Comparison of ENCODE assay signal across 19 cellular contexts in the genomic region with DNA sequence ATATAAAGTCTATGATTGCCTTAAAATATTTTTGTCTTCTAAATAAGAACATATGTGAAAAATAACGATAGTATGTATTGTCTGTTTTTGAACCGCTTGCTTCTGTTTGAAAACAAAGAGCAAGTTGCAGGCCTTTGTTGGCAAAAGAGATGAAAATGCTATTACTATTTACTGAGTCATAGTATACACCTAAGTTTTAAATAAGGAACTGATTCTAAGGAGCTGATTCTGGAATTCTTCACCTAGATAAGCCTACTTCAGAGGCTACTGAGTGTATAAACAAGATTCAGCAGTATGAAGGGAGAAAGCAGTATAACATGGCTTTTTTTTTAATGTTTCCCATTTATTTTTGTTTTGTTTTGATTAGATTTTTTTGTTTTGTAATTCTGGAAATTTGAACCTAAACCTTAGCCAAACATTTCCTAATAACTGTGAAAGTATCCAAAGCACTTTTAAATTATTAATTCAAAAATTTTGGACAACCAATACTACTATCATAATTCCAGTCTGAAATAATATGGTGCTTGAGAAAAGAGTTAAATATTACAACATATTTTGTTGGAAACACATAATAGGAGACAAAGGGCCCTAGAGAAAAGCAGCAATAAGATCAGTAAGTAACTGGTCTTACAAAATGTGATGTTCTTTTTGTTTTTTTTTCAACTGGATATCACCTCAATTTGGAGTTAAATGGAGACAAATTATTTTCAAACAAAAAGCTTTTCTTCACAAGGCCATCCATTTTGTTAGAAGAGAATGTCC. TPM values are rescaled to one million over a fixed set of nuclear protein-coding genes. Genes with fewer than 3 reads are reported as not detected.
DNase-seq lines count a peak whose midpoint lies in the region; ATAC-seq, FAIRE-seq and TF ChIP-seq lines count a peak whose summit lies in the region.
"Had no signal": no experiment of that assay in that cellular context is flagged by ENCODE, and none has a peak within 500 bp of the region (broad histone marks: within the 10 kb centered on the region; RNA-seq: fewer than 3 reads in every experiment).

No MANE protein-coding gene starts in this region.

- no peaks in the 10 kb centered on the region for H3K27me3 ChIP-seq in ACC112 (ENCODE audit: insufficient read depth, low read length)
- H3K27me3 ChIP-seq in endothelial cell of umbilical vein (ENCODE audit: control insufficient read depth in 2 of 2, insufficient read depth in 2 of 2, low read length in 2 of 2): no peaks in the 10 kb centered on the region
- no peaks in the 10 kb centered on the region for H3K27me3 ChIP-seq in left lung
- H3K27me3 ChIP-seq in stomach: no peaks in the 10 kb centered on the region
- H3K27me3 ChIP-seq: neural progenitor cell had no signal

- POLR2A ChIA-PET in OCI-LY7 (lab: Charles Lee): interaction anchor here (0.6 to 2.8 kb wide), 7 partner anchors 9 to 111 kb away, joined by 3 to 17 read pairs (median 3); partner anchors contain the start of gene SRFBP1
- POLR2A ChIA-PET in endothelial cell of umbilical vein (lab: Charles Lee): no interaction called here

- H3K27ac ChIP-seq in ACC112 (ENCODE audit: low read depth, low read length) (peak overlapping the region; percentile 44), OCI-LY7 (ENCODE audit: low read depth, low read length, poor library complexity, severe bottlenecking) (no peak overlapping the region), endothelial cell of umbilical vein (ENCODE audit: insufficient read depth, low read depth, low read length) (peak overlapping the region; percentile 16), left lung (peak overlapping the region; percentile 11 to 15), stomach (peak overlapping the region in 1 of 5 donors; percentile 8)
- H3K27ac ChIP-seq: neural progenitor cell had no signal

- peaks cover 21% of the 10 kb centered on the region for H3K4me1 ChIP-seq in ACC112 (ENCODE audit: control insufficient read depth, insufficient read depth, low read length, unreplicated experiment)
- peaks cover 23% of the 10 kb centered on the region for H3K4me1 ChIP-seq in OCI-LY7 (ENCODE audit: insufficient read depth, low read length, poor library complexity, severe bottlenecking)
- H3K4me1 ChIP-seq in endothelial cell of umbilical vein (ENCODE audit: control insufficient read depth, extremely low read depth, insufficient read depth, low read length): peaks cover 18% of the 10 kb centered on the region
- H3K4me1 ChIP-seq in left lung: peaks cover 15 to 28% of the 10 kb centered on the region in 2 donors
- H3K4me1 ChIP-seq in stomach: peaks cover 5 to 29% (median 17%) of the 10 kb centered on the region in 4 donors
- H3K4me1 ChIP-seq: neural progenitor cell had no signal

- H3K4me2 ChIP-seq in OCI-LY7 (ENCODE audit: low read length) (peak overlapping the region; percentile 36; the same call in 1 of the 2 replicates), endothelial cell of umbilical vein (ENCODE audit: insufficient read depth, low read length) (peak overlapping the region; percentile 24)
- H3K4me2 ChIP-seq: neural progenitor cell had no signal

- CTCF ChIA-PET in OCI-LY7 (lab: Charles Lee; ENCODE audit: unreplicated experiment): no interaction called here
- CTCF ChIA-PET in endothelial cell of umbilical vein (lab: Charles Lee): interaction anchor here (1.0 to 4.2 kb wide), 3 partner anchors 9 to 93 kb away, joined by 3 to 29 read pairs (median 6); no protein-coding TSS in a partner anchor

- no peak overlapping the region for H2AFZ ChIP-seq in ACC112 (ENCODE audit: low read length, unreplicated experiment)
- H2AFZ ChIP-seq in OCI-LY7 (ENCODE audit: low read length): no peak overlapping the region
- no peak overlapping the region for H2AFZ ChIP-seq in endothelial cell of umbilical vein (ENCODE audit: low read depth, low read length)
- H2AFZ ChIP-seq: neural progenitor cell had no signal

- H3K9ac ChIP-seq in endothelial cell of umbilical vein (replicated peaks; ENCODE audit: extremely low read depth, insufficient read depth, low read length): no peak overlapping the region
- H3K9ac ChIP-seq: neural progenitor cell had no signal

- intact Hi-C loops in OCI-LY7 (cut with micrococcal nuclease; ENCODE audit: unreplicated experiment): no loop called here
- intact Hi-C loops in endothelial cell of umbilical vein (cut with micrococcal nuclease): no loop called here
- intact Hi-C loops in left lung (cut with DNase I): no loop called here
- intact Hi-C loops in stomach (cut with DNase I; ENCODE audit: low total_unique reads): no loop called here

- TF ChIP-seq EP300 in stomach (IDR thresholded peaks at IDR 0.05): no peak

- H3K9me3 ChIP-seq in OCI-LY7 (ENCODE audit: low read length) (no peaks in the 10 kb centered on the region), endothelial cell of umbilical vein (replicated peaks; ENCODE audit: control insufficient read depth, insufficient read depth, low read length) (no peaks in the 10 kb centered on the region), left lung (no peaks in the 10 kb centered on the region), stomach (no peaks in the 10 kb centered on the region)

- H3K79me2 ChIP-seq in ACC112 (ENCODE audit: control insufficient read depth, insufficient read depth, low read length, unreplicated experiment) (peaks cover 13% of the 10 kb centered on the region), OCI-LY7 (ENCODE audit: insufficient read depth, low read depth, low read length) (peaks cover 7% of the 10 kb centered on the region; the same call in 1 of the 2 replicates), endothelial cell of umbilical vein (ENCODE audit: control insufficient read depth, insufficient read depth, low read length) (peaks cover 32% of the 10 kb centered on the region)

- no peak for FAIRE-seq in endothelial cell of umbilical vein (lab: Jason Lieb, UNC)
- FAIRE-seq in H54 (lab: Jason Lieb, UNC): no peak
- FAIRE-seq: RCC 7860, TTC549 had no signal

- dilution Hi-C loops in endothelial cell of umbilical vein (cut with MboI; ENCODE audit: extremely low pct_ligation_motif_present, low sequenced_read_pairs): no loop called here

- H3K36me3 ChIP-seq in ACC112 (ENCODE audit: insufficient read depth, low read length): peaks cover 8% of the 10 kb centered on the region
- peaks cover 39% of the 10 kb centered on the region for H3K36me3 ChIP-seq in OCI-LY7 (ENCODE audit: insufficient read depth, low read length)
- no peaks in the 10 kb centered on the region for H3K36me3 ChIP-seq in endothelial cell of umbilical vein (ENCODE audit: control insufficient read depth in 2 of 2, extremely low read depth in 1 of 2, insufficient read depth in 2 of 2, low read length in 2 of 2)
- peaks cover 0 to 4% of the 10 kb centered on the region in 2 donors for H3K36me3 ChIP-seq in left lung
- peaks cover 0 to 5% (median 0%) of the 10 kb centered on the region in 4 donors for H3K36me3 ChIP-seq in stomach
- H3K36me3 ChIP-seq: neural progenitor cell had no signal

- TF ChIP-seq CTCF in OCI-LY7 (conservative IDR thresholded peaks at IDR 0.05; ENCODE audit: low read length) (no peak), endothelial cell of umbilical vein (IDR thresholded peaks at IDR 0.05; ENCODE audit: extremely low read depth in 1 of 2, insufficient read depth in 1 of 2, low read depth in 1 of 2, low read length in 2 of 2) (no peak), left lung (IDR thresholded peaks at IDR 0.05) (no peak), stomach (IDR thresholded peaks at IDR 0.05) (no peak)

- ATAC-seq in left lung (peak; percentile 90), GM18867 (IDR thresholded peaks at IDR 0.05; ENCODE audit: unreplicated experiment) (no peak)

- H3K9me1 ChIP-seq in endothelial cell of umbilical vein (replicated peaks; ENCODE audit: control insufficient read depth, extremely low read depth, insufficient read depth, low read length): no peaks in the 10 kb centered on the region

- H4K20me1 ChIP-seq in OCI-LY7 (ENCODE audit: insufficient read depth, low read length) (no peaks in the 10 kb centered on the region), endothelial cell of umbilical vein (replicated peaks; ENCODE audit: control insufficient read depth, extremely low read depth, insufficient read depth, low read length) (no peaks in the 10 kb centered on the region)

- H3K9me2 ChIP-seq in OCI-LY7 (ENCODE audit: insufficient read depth, low read length): no peaks in the 10 kb centered on the region

- no peak for DNase-seq in OCI-LY7 (ENCODE audit: low spot score)
- DNase-seq in endothelial cell of umbilical vein (ENCODE audit: low read depth, low spot score): peak; percentile 33
- no peak for DNase-seq in left lung
- no peak for DNase-seq in stomach
- DNase-seq in NCI-H1092 (lab: John Stamatoyannopoulos, UW): no peak
- DNase-seq in H54 (ENCODE audit: insufficient read length, low spot score): no peak
- DNase-seq: ACHN; activated CD4-positive, alpha-beta T cell treated with anti-CD3 and anti-CD28 coated beads, Interleukin-2, amount 10 ng/mL, durations not matched to agents 7 days and 5 days; activated CD8-positive, alpha-beta memory T cell treated with anti-CD3 and anti-CD28 coated beads, Interleukin-2, amount 50 U/mL, for 4 hours; activated naive CD4-positive, alpha-beta T cell treated with Interleukin-2 at 50 U/mL for 16 hours; GOT3; kidney glomerular epithelial cell; NCI-H146; stimulated activated CD4-positive, alpha-beta T cell treated with anti-CD3 and anti-CD28 coated beads, Interleukin-12 subunit alpha, Interleukin-12 subunit beta, amount 100 ng/mL, for 4 hours had no signal

- TF ChIP-seq POLR2A in endothelial cell of umbilical vein (IDR thresholded peaks at IDR 0.05; ENCODE audit: low read depth, low read length): no peak
- TF ChIP-seq POLR2A in stomach (IDR thresholded peaks at IDR 0.05): no peak
- no peak for TF ChIP-seq POLR2A in H54 (IDR thresholded peaks at IDR 0.05; ENCODE audit: low read depth, low read length)

- WGBS in stomach, 5 donors: 56 to 65% (median 63%) methylated on average over 2 of the region's 2 CpGs

- H3K4me3 ChIP-seq in ACC112 (ENCODE audit: low read depth, low read length) (no peak overlapping the region), OCI-LY7 (ENCODE audit: low read depth, low read length, poor library complexity, severe bottlenecking) (no peak overlapping the region), endothelial cell of umbilical vein (replicated peaks in 1 of 3; ENCODE audit: insufficient read depth in 1 of 3, low read depth in 1 of 3, low read length in 3 of 3) (no peak overlapping the region), left lung (no peak overlapping the region), stomach (no peak overlapping the region)
- H3K4me3 ChIP-seq: neural progenitor cell had no signal

- BruUV-seq in OCI-LY7 (replicated peaks; lab: Mats Ljungman, UMichigan): no TSS peak
- no TSS peak for BruUV-seq in endothelial cell of umbilical vein (replicated peaks; lab: Mats Ljungman, UMichigan)

RNA-seq across cellular contexts. Expression of gene SRFBP1, which starts 20.9 kb away (rescaled TPM):
- total RNA-seq in OCI-LY7 (2014; rRNA removed; shearing (Covaris generic)): 10.6 and 12.9 TPM in 2 replicates
- 11.9 and 12.9 TPM in 2 replicates for total RNA-seq in OCI-LY7 (2022)
- total RNA-seq in endothelial cell of umbilical vein: 14.4 and 14.7 TPM in 2 replicates
- 0.99 and 1.4 TPM in 2 replicates for polyA plus RNA-seq in endothelial cell of umbilical vein
- polyA plus RNA-seq in endothelial cell of umbilical vein (2011; cell fraction: cytosol; rRNA removed): 2.8 and 2.9 TPM in 2 replicates
- 3.2 and 4.5 TPM in 2 replicates for polyA plus RNA-seq in endothelial cell of umbilical vein (2011; cell fraction: nucleus; rRNA removed)
- 7.3 and 11.6 TPM in 2 replicates for polyA plus RNA-seq in endothelial cell of umbilical vein (2012)
- polyA minus RNA-seq in endothelial cell of umbilical vein: 1.9 and 2.6 TPM in 2 replicates
- 6.6 TPM for polyA minus RNA-seq in endothelial cell of umbilical vein (2011; cell fraction: cytosol; rRNA and poly(A)+ RNA removed)
- 6.9 and 11.3 TPM in 2 replicates for polyA minus RNA-seq in endothelial cell of umbilical vein (2011; cell fraction: nucleus; rRNA and poly(A)+ RNA removed)
- total RNA-seq in left lung: 10 to 100 TPM; 11.1 to 13.8 TPM
- 10 to 100 TPM in 3 of 5 donors, 1 to 10 TPM in 2; 4.1 to 25.7 (median 10.4) TPM for total RNA-seq in stomach
- polyA plus RNA-seq in stomach: 1 to 10 TPM; 2.1 to 4.0 (median 3.8) TPM
